Comparison of ENCODE assay signal across 8 cellular contexts in the genomic region with DNA sequence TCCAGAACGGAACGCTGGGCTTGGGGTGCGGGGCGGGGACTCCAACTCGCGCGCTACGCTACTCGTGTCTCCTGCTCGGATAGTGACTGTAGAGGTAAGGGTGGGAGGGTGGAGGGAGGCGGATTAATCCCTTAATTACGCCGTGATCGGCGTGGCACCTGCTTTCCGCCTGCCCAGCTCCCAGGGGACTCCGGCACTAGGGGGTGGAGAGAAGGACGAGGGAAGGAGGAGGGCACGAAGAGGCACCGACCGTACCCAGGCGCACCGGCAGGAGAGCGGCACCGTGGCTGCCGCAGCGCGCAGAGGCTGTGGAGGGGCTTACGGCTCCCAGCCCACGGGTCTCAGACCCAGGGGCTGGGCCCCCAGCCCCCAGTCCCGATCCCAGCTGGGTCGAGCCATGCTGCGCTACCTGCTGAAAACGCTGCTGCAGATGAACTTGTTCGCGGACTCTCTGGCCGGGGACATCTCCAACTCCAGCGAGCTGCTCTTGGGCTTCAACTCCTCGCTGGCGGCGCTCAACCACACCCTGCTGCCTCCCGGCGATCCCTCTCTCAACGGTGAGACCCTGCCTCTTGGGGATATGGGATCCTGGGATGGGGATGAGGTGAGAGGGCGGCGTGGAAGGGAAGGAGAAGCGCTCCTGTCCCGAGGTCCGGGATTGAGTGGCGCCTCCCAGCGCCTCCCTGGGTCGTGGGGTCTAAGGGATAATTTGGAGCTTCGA. TPM values are rescaled to one million over a fixed set of nuclear protein-coding genes. Genes with fewer than 3 reads are reported as not detected.
DNase-seq lines count a peak whose midpoint lies in the region; ATAC-seq and TF ChIP-seq lines count a peak whose summit lies in the region.

A gene with protein sequence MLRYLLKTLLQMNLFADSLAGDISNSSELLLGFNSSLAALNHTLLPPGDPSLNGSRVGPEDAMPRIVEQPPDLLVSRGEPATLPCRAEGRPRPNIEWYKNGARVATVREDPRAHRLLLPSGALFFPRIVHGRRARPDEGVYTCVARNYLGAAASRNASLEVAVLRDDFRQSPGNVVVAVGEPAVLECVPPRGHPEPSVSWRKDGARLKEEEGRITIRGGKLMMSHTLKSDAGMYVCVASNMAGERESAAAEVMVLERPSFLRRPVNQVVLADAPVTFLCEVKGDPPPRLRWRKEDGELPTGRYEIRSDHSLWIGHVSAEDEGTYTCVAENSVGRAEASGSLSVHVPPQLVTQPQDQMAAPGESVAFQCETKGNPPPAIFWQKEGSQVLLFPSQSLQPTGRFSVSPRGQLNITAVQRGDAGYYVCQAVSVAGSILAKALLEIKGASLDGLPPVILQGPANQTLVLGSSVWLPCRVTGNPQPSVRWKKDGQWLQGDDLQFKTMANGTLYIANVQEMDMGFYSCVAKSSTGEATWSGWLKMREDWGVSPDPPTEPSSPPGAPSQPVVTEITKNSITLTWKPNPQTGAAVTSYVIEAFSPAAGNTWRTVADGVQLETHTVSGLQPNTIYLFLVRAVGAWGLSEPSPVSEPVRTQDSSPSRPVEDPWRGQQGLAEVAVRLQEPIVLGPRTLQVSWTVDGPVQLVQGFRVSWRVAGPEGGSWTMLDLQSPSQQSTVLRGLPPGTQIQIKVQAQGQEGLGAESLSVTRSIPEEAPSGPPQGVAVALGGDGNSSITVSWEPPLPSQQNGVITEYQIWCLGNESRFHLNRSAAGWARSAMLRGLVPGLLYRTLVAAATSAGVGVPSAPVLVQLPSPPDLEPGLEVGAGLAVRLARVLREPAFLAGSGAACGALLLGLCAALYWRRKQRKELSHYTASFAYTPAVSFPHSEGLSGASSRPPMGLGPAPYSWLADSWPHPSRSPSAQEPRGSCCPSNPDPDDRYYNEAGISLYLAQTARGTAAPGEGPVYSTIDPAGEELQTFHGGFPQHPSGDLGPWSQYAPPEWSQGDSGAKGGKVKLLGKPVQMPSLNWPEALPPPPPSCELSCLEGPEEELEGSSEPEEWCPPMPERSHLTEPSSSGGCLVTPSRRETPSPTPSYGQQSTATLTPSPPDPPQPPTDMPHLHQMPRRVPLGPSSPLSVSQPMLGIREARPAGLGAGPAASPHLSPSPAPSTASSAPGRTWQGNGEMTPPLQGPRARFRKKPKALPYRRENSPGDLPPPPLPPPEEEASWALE (N-terminal part only) (plus strand): TSS at position 252 of the 721 bp plus-strand sequence. CDS start 146 bp downstream, at position 398.

- no peaks in the 10 kb centered on the region for H3K36me3 Mint-ChIP-seq in activated T-cell treated with anti-CD3 and anti-CD28 coated beads, Interleukin-2, amount 50 U/mL, for 72 hours (ENCODE audit: insufficient read depth in 2 of 2)

- H3K9me3 Mint-ChIP-seq in activated T-cell treated with anti-CD3 and anti-CD28 coated beads, Interleukin-2, amount 50 U/mL, for 72 hours = no peaks in the 10 kb centered on the region

- H3K9me3 ChIP-seq in ascending aorta (no peaks in the 10 kb centered on the region), thymus (ENCODE audit: control insufficient read depth) (peaks cover 6% of the 10 kb centered on the region)

- H3K36me3 ChIP-seq in ascending aorta (no peaks in the 10 kb centered on the region), kidney epithelial cell (ENCODE audit: control insufficient read depth, insufficient read depth, low read length) (no peaks in the 10 kb centered on the region), thymus (ENCODE audit: control insufficient read depth, insufficient read depth) (no peaks in the 10 kb centered on the region)

- TF ChIP-seq CTCF in ascending aorta (IDR thresholded peaks at IDR 0.05) = no peak
- TF ChIP-seq CTCF in kidney epithelial cell (IDR thresholded peaks at IDR 0.05; ENCODE audit: insufficient read depth, low read length, poor library complexity, severe bottlenecking) = no peak

- peak within 1 kb of the TSS; percentile 51 to 60 for H3K4me3 Mint-ChIP-seq in activated T-cell treated with anti-CD3 and anti-CD28 coated beads, Interleukin-2, amount 50 U/mL, for 72 hours

- H3K27me3 Mint-ChIP-seq in activated T-cell treated with anti-CD3 and anti-CD28 coated beads, Interleukin-2, amount 50 U/mL, for 72 hours (ENCODE audit: low read depth) = peaks cover 92% of the 10 kb centered on the region

- H3K4me1 ChIP-seq in ascending aorta (peaks cover 4 to 17% of the 10 kb centered on the region in 2 donors), thymus (ENCODE audit: control insufficient read depth, insufficient read depth, low read length) (no peaks in the 10 kb centered on the region)

- intact Hi-C loops in ascending aorta (cut with DNase I) = no loop called here

- peaks cover 17% of the 10 kb centered on the region for H3K27me3 ChIP-seq in ascending aorta
- H3K27me3 ChIP-seq in kidney epithelial cell (ENCODE audit: control insufficient read depth, insufficient read depth, low read length) = peaks cover 97% of the 10 kb centered on the region
- peaks cover 70% of the 10 kb centered on the region for H3K27me3 ChIP-seq in thymus (ENCODE audit: control insufficient read depth, insufficient read depth)

- DNase-seq in activated T-cell treated with anti-CD3 and anti-CD28 coated beads, Interleukin-2, amount 50 U/mL, for 72 hours = no peak
- no peak for DNase-seq in activated T-cell treated with anti-CD3 and anti-CD28 coated beads, Interleukin-2, amount 50 U/mL, for 48 hours
- no peak for DNase-seq in ascending aorta (ENCODE audit: low spot score in 2 of 2)
- DNase-seq in kidney epithelial cell (ENCODE audit: low read depth) = no peak
- DNase-seq in glomerular visceral epithelial cell (ENCODE audit: extremely low spot score) = no peak
- DNase-seq in superior temporal gyrus (ENCODE audit: extremely low spot score) = no peak
- DNase-seq in GM19238 (ENCODE audit: insufficient read length, low spot score) = no peak

- H3K4me1 Mint-ChIP-seq in activated T-cell treated with anti-CD3 and anti-CD28 coated beads, Interleukin-2, amount 50 U/mL, for 72 hours (ENCODE audit: low read depth) = peaks cover 53% of the 10 kb centered on the region

- H3K27ac ChIP-seq in ascending aorta (no peak within 1 kb of the TSS), thymus (ENCODE audit: low read depth) (no peak within 1 kb of the TSS)

- no peak for ATAC-seq in activated T-cell treated with anti-CD3 and anti-CD28 coated beads, Interleukin-2, amount 50 U/mL, for 72 hours (replicated peaks in 1 of 2)

- no peak within 1 kb of the TSS for H3K27ac Mint-ChIP-seq in activated T-cell treated with anti-CD3 and anti-CD28 coated beads, Interleukin-2, amount 50 U/mL, for 72 hours

- peak within 1 kb of the TSS; percentile 31 to 51 for H3K4me3 ChIP-seq in ascending aorta
- H3K4me3 ChIP-seq in kidney epithelial cell (ENCODE audit: low read depth, low read length) = no peak within 1 kb of the TSS
- no peak within 1 kb of the TSS for H3K4me3 ChIP-seq in thymus (ENCODE audit: low read length)

- WGBS in thymus = 5% methylated on average over 53 of the region's 53 CpGs

RNA-seq across cellular contexts. Expression of the gene that starts here (rescaled TPM):
- total RNA-seq in activated T-cell treated with anti-CD3 and anti-CD28 coated beads, Interleukin-2, amount 50 U/mL, for 72 hours = 10 to 100 TPM; 21.5 to 26.6 TPM
- total RNA-seq in ascending aorta (37.5 TPM), kidney epithelial cell (57.0 and 70.2 TPM in 2 replicates)
- 11.2 TPM for polyA plus RNA-seq in thymus

Comparison
In these comparisons a context has a peak if more than half of its experiments do, and no peak if none do; other contexts are left out.
1. H3K4me3 ChIP-seq: peak in ascending aorta (2 of 2); none in kidney epithelial cell (single experiment) and thymus (single experiment).